In genomic region chr12:96906849-96907664, GRCh38 we compare ENCODE assay signal across 8 cellular contexts. TPM values are rescaled to one million over a fixed set of nuclear protein-coding genes. Genes with fewer than 3 reads are reported as not detected.
DNase-seq lines count a peak whose midpoint lies in the region; ATAC-seq and TF ChIP-seq lines count a peak whose summit lies in the region.

A gene with protein sequence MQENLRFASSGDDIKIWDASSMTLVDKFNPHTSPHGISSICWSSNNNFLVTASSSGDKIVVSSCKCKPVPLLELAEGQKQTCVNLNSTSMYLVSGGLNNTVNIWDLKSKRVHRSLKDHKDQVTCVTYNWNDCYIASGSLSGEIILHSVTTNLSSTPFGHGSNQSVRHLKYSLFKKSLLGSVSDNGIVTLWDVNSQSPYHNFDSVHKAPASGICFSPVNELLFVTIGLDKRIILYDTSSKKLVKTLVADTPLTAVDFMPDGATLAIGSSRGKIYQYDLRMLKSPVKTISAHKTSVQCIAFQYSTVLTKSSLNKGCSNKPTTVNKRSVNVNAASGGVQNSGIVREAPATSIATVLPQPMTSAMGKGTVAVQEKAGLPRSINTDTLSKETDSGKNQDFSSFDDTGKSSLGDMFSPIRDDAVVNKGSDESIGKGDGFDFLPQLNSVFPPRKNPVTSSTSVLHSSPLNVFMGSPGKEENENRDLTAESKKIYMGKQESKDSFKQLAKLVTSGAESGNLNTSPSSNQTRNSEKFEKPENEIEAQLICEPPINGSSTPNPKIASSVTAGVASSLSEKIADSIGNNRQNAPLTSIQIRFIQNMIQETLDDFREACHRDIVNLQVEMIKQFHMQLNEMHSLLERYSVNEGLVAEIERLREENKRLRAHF (plus strand): TSS chr12:96907257. CDS start chr12:96909760, 2,503 bp downstream.

- TF ChIP-seq CTCF in esophagus muscularis mucosa (IDR thresholded peaks at IDR 0.05) = no peak

- H3K4me1 ChIP-seq in HUES6 (ENCODE audit: control insufficient read depth, insufficient read depth, low read length) (peaks cover 30% of the 10 kb centered on the region), esophagus muscularis mucosa (peaks cover 13 to 32% (median 22%) of the 10 kb centered on the region in 4 donors), muscle layer of duodenum (ENCODE audit: control insufficient read depth in 1 of 2, insufficient read depth in 2 of 2, low read length in 2 of 2) (peaks cover 4 to 9% of the 10 kb centered on the region in 2 donors)

- H3K27ac ChIP-seq in HUES6 (ENCODE audit: low read depth, low read length) = peak within 1 kb of the TSS; percentile 62
- peak within 1 kb of the TSS; percentile 82 to 94 (median 88) for H3K27ac ChIP-seq in esophagus muscularis mucosa (replicated peaks in 1 of 4)
- peak within 1 kb of the TSS; percentile 91 for H3K27ac ChIP-seq in muscle layer of duodenum (ENCODE audit: low read length)

- no peak for TF ChIP-seq POLR2A in esophagus muscularis mucosa (IDR thresholded peaks at IDR 0.05; ENCODE audit: low read depth)

- intact Hi-C loops in esophagus muscularis mucosa (cut with DNase I) = no loop called here

- H3K27me3 ChIP-seq in HUES6 (ENCODE audit: control insufficient read depth, insufficient read depth, low read length) (no peaks in the 10 kb centered on the region), esophagus muscularis mucosa (no peaks in the 10 kb centered on the region), muscle layer of duodenum (ENCODE audit: low read depth, low read length) (no peaks in the 10 kb centered on the region)

- TF ChIP-seq EP300 in esophagus muscularis mucosa (IDR thresholded peaks at IDR 0.05) = no peak

- DNase-seq in DMS153 (lab: John Stamatoyannopoulos, UW) = peak; percentile 39
- DNase-seq in activated T-cell treated with anti-CD3 and anti-CD28 coated beads, Interleukin-2, amount 50 U/mL, for 48 hours = peak; percentile 90 to 91
- peak; percentile 96 for DNase-seq in esophagus muscularis mucosa (ENCODE audit: extremely low spot score)
- DNase-seq in stimulated activated CD8-positive, alpha-beta memory T cell treated with anti-CD3 and anti-CD28 coated beads, Interleukin-7, amount 100 ng/mL, for 24 hours (ENCODE audit: low read depth) = peak; percentile 69

- H3K9me3 ChIP-seq in HUES6 (ENCODE audit: control insufficient read depth, insufficient read depth, low read depth, low read length) (no peaks in the 10 kb centered on the region), esophagus muscularis mucosa (no peaks in the 10 kb centered on the region), muscle layer of duodenum (ENCODE audit: control insufficient read depth in 1 of 2, low read length in 2 of 2) (no peaks in the 10 kb centered on the region)

- peak within 1 kb of the TSS; percentile 74 for H3K9ac ChIP-seq in HUES6 (ENCODE audit: low read length)

- WGBS in esophagus muscularis mucosa = under 1% methylated on average over 23 of the region's 68 CpGs

- peak; percentile 94 for ATAC-seq in GM21515 (IDR thresholded peaks at IDR 0.05; ENCODE audit: unreplicated experiment)

- H3K36me3 ChIP-seq in HUES6 (ENCODE audit: control insufficient read depth, insufficient read depth, low read length) (no peaks in the 10 kb centered on the region), esophagus muscularis mucosa (no peaks in the 10 kb centered on the region), muscle layer of duodenum (ENCODE audit: control insufficient read depth in 1 of 2, insufficient read depth in 2 of 2, low read length in 2 of 2) (no peaks in the 10 kb centered on the region)

- H3K4me3 ChIP-seq in HUES6 (ENCODE audit: low read depth, low read length) = peak within 1 kb of the TSS; percentile 86
- H3K4me3 ChIP-seq in esophagus muscularis mucosa = peak within 1 kb of the TSS; percentile 73 to 92 (median 80)
- H3K4me3 ChIP-seq in muscle layer of duodenum (ENCODE audit: low read depth in 1 of 2, low read length in 2 of 2) = peak within 1 kb of the TSS; percentile 90 to 98

TF ChIP-seq in PFSK-1, 5 proteins besides CTCF, POLR2A, EP300 and RAD21:
- peak; percentile 61 for TF ChIP-seq FOXP2 (optimal IDR thresholded peaks at IDR 0.05; ENCODE audit: borderline replicate concordance, extremely low read depth, extremely low read length, insufficient read depth)
- peak; percentile 68 for TF ChIP-seq POLR2AphosphoS5 (IDR thresholded peaks at IDR 0.05; ENCODE audit: low read depth, low read length)
- no peak for TF ChIP-seq TAF1 (IDR thresholded peaks at IDR 0.05; ENCODE audit: borderline replicate concordance, insufficient read depth, low read length)
TF ChIP-seq in PFSK-1: peak in this region for 2.

RNA-seq across cellular contexts. Expression of the gene that starts here (rescaled TPM):
- 6.1 TPM for polyA plus RNA-seq in PFSK-1 (2012; ENCODE audit: insufficient read length, low read depth)
- total RNA-seq in esophagus muscularis mucosa = 10 to 100 TPM; 16.2 to 27.0 (median 17.4) TPM

Comparison
In these comparisons a context has a peak if more than half of its experiments do, and no peak if none do; other contexts are left out.
1. Peak in every context shown above with its lines: DNase-seq, ATAC-seq, H3K4me3 ChIP-seq and H3K27ac ChIP-seq.
2. DNase-seq: peak in every context shown above with its lines; median percentile 96 in esophagus muscularis mucosa; 90 in activated T-cell treated with anti-CD3 and anti-CD28 coated beads, Interleukin-2, amount 50 U/mL, for 48 hours; 69 in stimulated activated CD8-positive, alpha-beta memory T cell treated with anti-CD3 and anti-CD28 coated beads, Interleukin-7, amount 100 ng/mL, for 24 hours; 39 in DMS153.